1 cellular context compared by ENCODE assay signal in genomic region chr6:46940433-46941226, GRCh38.
TF ChIP-seq lines count a peak whose summit lies in the region.

No MANE protein-coding gene starts in this region.

TF ChIP-seq in GM23338, 12 proteins besides CTCF, POLR2A, EP300 and RAD21 (continued from another document):
- no peak for TF ChIP-seq REST (IDR thresholded peaks at IDR 0.05; ENCODE audit: unreplicated experiment)
- no peak for TF ChIP-seq CREB1 (CRISPR knock-in tag; IDR thresholded peaks at IDR 0.05; ENCODE audit: low read depth)
- no peak for TF ChIP-seq EZH2phosphoT487 (IDR thresholded peaks at IDR 0.05; ENCODE audit: unreplicated experiment)
- TF ChIP-seq ZNF114 (CRISPR knock-in tag; IDR thresholded peaks at IDR 0.05): no peak
- TF ChIP-seq ZNF331 (CRISPR knock-in tag; IDR thresholded peaks at IDR 0.05; ENCODE audit: low read depth): no peak
TF ChIP-seq in GM23338: peak in this region for 0.
